Comparison of ENCODE assay signal across 12 cellular contexts in genomic region chr12:51419473-51420228, GRCh38. TPM values are rescaled to one million over a fixed set of nuclear protein-coding genes. Genes with fewer than 3 reads are reported as not detected.
DNase-seq lines count a peak whose midpoint lies in the region; ATAC-seq and TF ChIP-seq lines count a peak whose summit lies in the region.
"Had no signal": no experiment of that assay in that cellular context is flagged by ENCODE, and none has a peak within 500 bp of the region (broad histone marks: within the 10 kb centered on the region; RNA-seq: fewer than 3 reads in every experiment).

No MANE protein-coding gene starts in this region.

- H3K36me3 ChIP-seq in SK-N-SH (replicated peaks in 1 of 2; ENCODE audit: control insufficient read depth in 1 of 2, insufficient read depth in 2 of 2, low read length in 1 of 2) (no peaks in the 10 kb centered on the region), SJCRH30 (no peaks in the 10 kb centered on the region), smooth muscle cell (ENCODE audit: low read depth) (no peaks in the 10 kb centered on the region)
- H3K36me3 ChIP-seq: esophagus squamous epithelium had no signal

- DNase-seq in SK-N-SH (no peak), NCI-H69 (lab: John Stamatoyannopoulos, UW) (peak; percentile 95), dorsolateral prefrontal cortex (peak in 1 of 10 donors; percentile 48), SJCRH30 (no peak), globus pallidus (ENCODE audit: low spot score) (no peak), NOMO-1 treated with dmso at 0.1 percent for 144 hours (lab: John Stamatoyannopoulos, UW; ENCODE audit: unreplicated experiment) (no peak), smooth muscle cell (lab: John Stamatoyannopoulos, UW; ENCODE audit: unreplicated experiment) (no peak)
- DNase-seq: activated CD4-positive, CD25-positive, alpha-beta regulatory T cell treated with anti-CD3 and anti-CD28 coated beads, Interleukin-2, amount 50 U/mL, for 72 hours; esophagus squamous epithelium had no signal

- H3K4me2 ChIP-seq in SK-N-SH (no peak overlapping the region), smooth muscle cell (no peak overlapping the region)

- TF ChIP-seq RAD21 in SK-N-SH (IDR thresholded peaks at IDR 0.05; ENCODE audit: low read length): no peak

- intact Hi-C loops in dorsolateral prefrontal cortex (cut with DNase I): loop anchor here (5.0 kb wide), 3 partner anchors 173 to 403 kb away; partner anchors contain the start of gene SCN8A (in 1 of the 2)

- H3K9me3 ChIP-seq in SK-N-SH: no peaks in the 10 kb centered on the region
- H3K9me3 ChIP-seq in SJCRH30 (replicated peaks): no peaks in the 10 kb centered on the region
- no peaks in the 10 kb centered on the region for H3K9me3 ChIP-seq in smooth muscle cell (replicated peaks; ENCODE audit: low read depth)
- H3K9me3 ChIP-seq: esophagus squamous epithelium had no signal

- no peaks in the 10 kb centered on the region for H3K9me2 ChIP-seq in SK-N-SH

- no peaks in the 10 kb centered on the region for H3F3A ChIP-seq in SK-N-SH (replicated peaks; ENCODE audit: insufficient read depth)
- no peaks in the 10 kb centered on the region for H3F3A ChIP-seq in smooth muscle cell (ENCODE audit: low read depth)

- H3K27ac ChIP-seq in SK-N-SH (ENCODE audit: low read depth in 2 of 2, low read length in 1 of 2) (peak overlapping the region in 1 of 2 experiments; percentile 53; a peak in 2 of 4 replicates), dorsolateral prefrontal cortex (peak overlapping the region in 53 of 59 donors; percentile 1 to 89 (median 52)), SJCRH30 (no peak overlapping the region), smooth muscle cell (ENCODE audit: low read depth) (no peak overlapping the region)
- H3K27ac ChIP-seq: esophagus squamous epithelium had no signal

- H2AFZ ChIP-seq in SK-N-SH (ENCODE audit: low read depth): no peak overlapping the region
- H2AFZ ChIP-seq in smooth muscle cell (ENCODE audit: low read depth): no peak overlapping the region

- H3K4me1 ChIP-seq in SK-N-SH (ENCODE audit: control insufficient read depth in 1 of 2, insufficient read depth in 2 of 2, low read depth in 1 of 2, low read length in 1 of 2) (peaks cover 4 to 18% of the 10 kb centered on the region in 2 experiments; a peak in 2 of 4 replicates), SJCRH30 (no peaks in the 10 kb centered on the region), smooth muscle cell (ENCODE audit: low read depth) (peaks cover 7% of the 10 kb centered on the region)

- H4K20me1 ChIP-seq in SK-N-SH (ENCODE audit: insufficient read depth) (no peaks in the 10 kb centered on the region), smooth muscle cell (ENCODE audit: low read depth) (no peaks in the 10 kb centered on the region)

- H3K4me3 ChIP-seq in SK-N-SH (ENCODE audit: low read depth in 2 of 2, low read length in 1 of 2) (no peak overlapping the region), dorsolateral prefrontal cortex (no peak overlapping the region), SJCRH30 (no peak overlapping the region), smooth muscle cell (no peak overlapping the region)
- H3K4me3 ChIP-seq: esophagus squamous epithelium, lung had no signal

- POLR2A ChIA-PET in SK-N-SH (lab: Yijun Ruan, JAX): interaction anchor here (0.8 kb wide), 1 partner anchor 408 kb away, joined by 3 read pairs; no protein-coding TSS in a partner anchor

- H3K79me2 ChIP-seq in SK-N-SH (ENCODE audit: insufficient read depth) (no peaks in the 10 kb centered on the region), smooth muscle cell (ENCODE audit: low read depth) (no peaks in the 10 kb centered on the region)

- CTCF ChIA-PET in SK-N-SH (lab: Yijun Ruan, JAX): interaction anchor here (0.7 to 16.5 kb wide), 23 partner anchors 9 to 655 kb away, joined by 3 to 418 read pairs (median 4); partner anchors contain the start of gene SMAGP

- H3K27me3 ChIP-seq in SK-N-SH (ENCODE audit: insufficient read depth) (no peaks in the 10 kb centered on the region), dorsolateral prefrontal cortex (no peaks in the 10 kb centered on the region), SJCRH30 (peaks cover 6% of the 10 kb centered on the region), smooth muscle cell (ENCODE audit: low read depth) (no peaks in the 10 kb centered on the region)

- H3K9ac ChIP-seq in SK-N-SH (no peak overlapping the region), smooth muscle cell (ENCODE audit: low read depth) (no peak overlapping the region)

- ATAC-seq in SK-N-SH treated with all-trans-retinoic acid at 6 μM for 48 hours: no peak
- ATAC-seq: activated naive CD4-positive, alpha-beta T cell treated with anti-CD3 and anti-CD28 coated beads, Interleukin-2, amount 50 U/mL, for 72 hours had no signal

- TF ChIP-seq CTCF in SK-N-SH (IDR thresholded peaks at IDR 0.05) (no peak), dorsolateral prefrontal cortex (IDR thresholded peaks at IDR 0.05 in 54 of 56, conservative IDR thresholded peaks at IDR 0.05 in 2 of 56; ENCODE audit: low read depth in 1 of 56, partially characterized antibody in 56 of 56) (peak in 21 of 56 donors; percentile 2 to 43 (median 20)), smooth muscle cell (IDR thresholded peaks at IDR 0.05; ENCODE audit: borderline replicate concordance, insufficient read depth, poor library complexity, severe bottlenecking) (no peak)

- no peak for TF ChIP-seq EP300 in SK-N-SH (IDR thresholded peaks at IDR 0.05; ENCODE audit: borderline replicate concordance in 1 of 2, low read depth in 1 of 2, low read length in 1 of 2)

- 56% methylated on average over 11 of the region's 11 CpGs for WGBS in SK-N-SH (ENCODE audit: low lambda C conversion rate)
- 44% methylated on average over 11 of the region's 11 CpGs for WGBS in smooth muscle cell (ENCODE audit: low lambda C conversion rate)

TF ChIP-seq in SK-N-SH treated with all-trans-retinoic acid at 6 μM for 48 hours, 23 proteins besides CTCF, POLR2A, EP300 and RAD21 (continues in another document):
- peak; percentile 89 for TF ChIP-seq ZNF70 (CRISPR knock-in tag; IDR thresholded peaks at IDR 0.05)
- TF ChIP-seq, protein P1, sequence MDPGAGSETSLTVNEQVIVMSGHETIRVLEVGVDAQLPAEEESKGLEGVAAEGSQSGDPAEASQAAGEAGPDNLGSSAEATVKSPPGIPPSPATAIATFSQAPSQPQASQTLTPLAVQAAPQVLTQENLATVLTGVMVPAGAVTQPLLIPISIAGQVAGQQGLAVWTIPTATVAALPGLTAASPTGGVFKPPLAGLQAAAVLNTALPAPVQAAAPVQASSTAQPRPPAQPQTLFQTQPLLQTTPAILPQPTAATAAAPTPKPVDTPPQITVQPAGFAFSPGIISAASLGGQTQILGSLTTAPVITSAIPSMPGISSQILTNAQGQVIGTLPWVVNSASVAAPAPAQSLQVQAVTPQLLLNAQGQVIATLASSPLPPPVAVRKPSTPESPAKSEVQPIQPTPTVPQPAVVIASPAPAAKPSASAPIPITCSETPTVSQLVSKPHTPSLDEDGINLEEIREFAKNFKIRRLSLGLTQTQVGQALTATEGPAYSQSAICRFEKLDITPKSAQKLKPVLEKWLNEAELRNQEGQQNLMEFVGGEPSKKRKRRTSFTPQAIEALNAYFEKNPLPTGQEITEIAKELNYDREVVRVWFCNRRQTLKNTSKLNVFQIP (CRISPR knock-in tag; IDR thresholded peaks at IDR 0.05; ENCODE audit: borderline replicate concordance, low read depth): no peak

TF ChIP-seq in SK-N-SH, 30 proteins besides CTCF, POLR2A, EP300 and RAD21:
- TF ChIP-seq NFIC (IDR thresholded peaks at IDR 0.05; ENCODE audit: borderline replicate concordance): no peak
- TF ChIP-seq ELF1 (IDR thresholded peaks at IDR 0.05): no peak
- no peak for TF ChIP-seq TAF1 (IDR thresholded peaks at IDR 0.05; ENCODE audit: borderline replicate concordance, low read depth, low read length)
- TF ChIP-seq SIN3A (IDR thresholded peaks at IDR 0.05; ENCODE audit: borderline replicate concordance, low read depth, low read length): no peak
TF ChIP-seq in SK-N-SH: peak in this region for 0.

RNA-seq across cellular contexts. Expression of gene SLC4A8, which starts 5.0 kb away (rescaled TPM):
- polyA plus RNA-seq in SK-N-SH (2012; rRNA removed): 3.6 and 5.2 TPM in 2 replicates
- 3.9 TPM in 2 replicates for polyA plus RNA-seq in SK-N-SH (2012; cell fraction: cytosol; rRNA removed)
- 4.2 and 4.9 TPM in 2 replicates for polyA plus RNA-seq in SK-N-SH (2012; cell fraction: nucleus; rRNA removed)
- total RNA-seq in dorsolateral prefrontal cortex: 100 to 1,000 TPM in 73 of 120 experiments, 10 to 100 TPM in 47; 45.6 to 158 (median 109) TPM
- under 0.01 and 0.08 TPM in 2 replicates for total RNA-seq in SJCRH30 (2014; rRNA removed; shearing (Covaris generic))
- total RNA-seq in smooth muscle cell: 2.2 and 5.2 TPM in 2 replicates
- polyA plus RNA-seq in smooth muscle cell: 1.00 and 1.3 TPM in 2 replicates

RNA-seq across cellular contexts. Expression of gene GALNT6, which starts 28.4 kb away (rescaled TPM):
- 0.47 and 0.74 TPM in 2 replicates for polyA plus RNA-seq in SK-N-SH (2012; rRNA removed)
- polyA plus RNA-seq in SK-N-SH (2012; cell fraction: cytosol; rRNA removed): 0.39 and 0.72 TPM in 2 replicates
- 0.19 and 0.51 TPM in 2 replicates for polyA plus RNA-seq in SK-N-SH (2012; cell fraction: nucleus; rRNA removed)
- 100 to 1,000 TPM in 1 of 120 experiments, 10 to 100 TPM in 91, 1 to 10 TPM in 28; 3.0 to 100 (median 19.1) TPM for total RNA-seq in dorsolateral prefrontal cortex
- total RNA-seq in SJCRH30 (2014; rRNA removed; shearing (Covaris generic)): 0.08 and 0.10 TPM in 2 replicates
- total RNA-seq in smooth muscle cell: 38.5 and 55.6 TPM in 2 replicates
- 7.8 and 31.2 TPM in 2 replicates for polyA plus RNA-seq in smooth muscle cell

Comparison
In these comparisons a context has a peak if more than half of its experiments do, and no peak if none do; other contexts are left out.
1. H3K27ac ChIP-seq: peak in dorsolateral prefrontal cortex (53 of 59); none in SJCRH30 (single experiment) and smooth muscle cell (single experiment).